8 cellular contexts compared by ENCODE assay signal in genomic region chr10:95560288-95561199, GRCh38. TPM values are rescaled to one million over a fixed set of nuclear protein-coding genes. Genes with fewer than 3 reads are reported as not detected.
DNase-seq lines count a peak whose midpoint lies in the region; ATAC-seq and TF ChIP-seq lines count a peak whose summit lies in the region.

No MANE protein-coding gene starts in this region.

- H3K36me3 ChIP-seq in ES-I3 (ENCODE audit: insufficient read depth, low read length) (no peaks in the 10 kb centered on the region), colonic mucosa (no peaks in the 10 kb centered on the region)

- H3K27me3 ChIP-seq in colonic mucosa = no peaks in the 10 kb centered on the region

- peak overlapping the region; percentile 71 for H3K9ac ChIP-seq in ES-I3 (ENCODE audit: low read depth, low read length)
- peak overlapping the region; percentile 92 to 94 for H3K9ac ChIP-seq in colonic mucosa (ENCODE audit: low read depth in 2 of 2, low read length in 2 of 2)

- TF ChIP-seq POLR2A in lower leg skin (IDR thresholded peaks at IDR 0.05) = no peak

- peak overlapping the region; percentile 76 for H3K27ac ChIP-seq in colonic mucosa

- H3K4me1 ChIP-seq in ES-I3 (ENCODE audit: insufficient read depth, low read length) = peaks cover 17% of the 10 kb centered on the region
- peaks cover 10% of the 10 kb centered on the region for H3K4me1 ChIP-seq in colonic mucosa

- peak overlapping the region; percentile 63 for H3K4me3 ChIP-seq in Jurkat, Clone E6-1 (ENCODE audit: low read length)
- H3K4me3 ChIP-seq in colonic mucosa (peak overlapping the region; percentile 89), lower leg skin (ENCODE audit: low read depth, poor library complexity, severe bottlenecking) (peak overlapping the region; percentile 70)

- ATAC-seq in GM19455 (IDR thresholded peaks at IDR 0.05; ENCODE audit: unreplicated experiment) = no peak
- no peak for ATAC-seq in HG03025 (IDR thresholded peaks at IDR 0.05; ENCODE audit: low FRiP score, unreplicated experiment)

- WGBS in lower leg skin, 2 donors = 0 to 2% methylated on average over 43 to 47 of the region's 48 CpGs

- H3K9me3 ChIP-seq in ES-I3 (ENCODE audit: control insufficient read depth, insufficient read depth, low read length) = no peaks in the 10 kb centered on the region
- H3K9me3 ChIP-seq in colonic mucosa = no peaks in the 10 kb centered on the region

- TF ChIP-seq CTCF in colonic mucosa (IDR thresholded peaks at IDR 0.05) = no peak
- TF ChIP-seq CTCF in lower leg skin (IDR thresholded peaks at IDR 0.05) = no peak

- intact Hi-C loops in colonic mucosa (cut with DNase I) = no loop called here
- intact Hi-C loops in lower leg skin (cut with DNase I; ENCODE audit: low total_unique reads) = no loop called here

- DNase-seq in Jurkat, Clone E6-1 (ENCODE audit: low read depth, low spot score) = no peak
- DNase-seq in activated CD4-positive, alpha-beta T cell treated with anti-CD3 and anti-CD28 coated beads for 4 hours = peak; percentile 30 to 36
- DNase-seq in colonic mucosa = peak; percentile 71
- DNase-seq in lower leg skin (ENCODE audit: low spot score in 2 of 2) = peak; percentile 25 to 90
- peak; percentile 6 to 12 (median 9) for DNase-seq in stimulated activated CD4-positive, alpha-beta T cell treated with anti-CD3 and anti-CD28 coated beads, TNF-alpha, amount 100 ng/mL, for 4 hours (ENCODE audit: low read depth in 3 of 3)

RNA-seq across cellular contexts. Expression of gene SORBS1, which starts 0.6 kb away (rescaled TPM):
- polyA plus RNA-seq in Jurkat, Clone E6-1 (2012; ENCODE audit: insufficient read depth, insufficient read length) = 1.7 TPM
- 100 to 1,000 TPM in 1 of 2 donors, 10 to 100 TPM in 1; 17.6 to 150 TPM for total RNA-seq in colonic mucosa
- 10 to 100 TPM; 35.1 to 53.1 (median 43.3) TPM for total RNA-seq in lower leg skin
